Comparison of ENCODE assay signal across 7 cellular contexts in genomic region chr5:98839469-98840383, GRCh38.
DNase-seq lines count a peak whose midpoint lies in the region; ATAC-seq, FAIRE-seq and TF ChIP-seq lines count a peak whose summit lies in the region.

No MANE protein-coding gene starts in this region.

- H3K9me2 ChIP-seq in Karpas-422 (replicated peaks; ENCODE audit: insufficient read depth, low read length): no peaks in the 10 kb centered on the region

- no peaks in the 10 kb centered on the region for H3K36me3 Mint-ChIP-seq in natural killer cell treated with Interleukin-12 subunit alpha and Interleukin-12 subunit beta and Interleukin-15 and Interleukin-18, amount 100 ng/mL, for 72 hours

- DNase-seq in Karpas-422 (peak; percentile 67), colonic mucosa (peak; percentile 24), cortex of kidney (lab: John Stamatoyannopoulos, UW) (no peak), HTR-8/SVneo (ENCODE audit: insufficient read length, low spot score) (no peak)
- no peak for DNase-seq in natural killer cell treated with Interleukin-12 subunit alpha and Interleukin-12 subunit beta and Interleukin-15 and Interleukin-18, amount 100 ng/mL, for 72 hours (ENCODE audit: low spot score)

- no peak for TF ChIP-seq CTCF in colonic mucosa (IDR thresholded peaks at IDR 0.05)

- H3K36me3 ChIP-seq in Karpas-422 (ENCODE audit: insufficient read depth, low read length): no peaks in the 10 kb centered on the region
- no peaks in the 10 kb centered on the region for H3K36me3 ChIP-seq in colonic mucosa

- H3K27ac Mint-ChIP-seq in natural killer cell treated with Interleukin-12 subunit alpha and Interleukin-12 subunit beta and Interleukin-15 and Interleukin-18, amount 100 ng/mL, for 72 hours: no peak overlapping the region

- ATAC-seq in GM18909 (IDR thresholded peaks at IDR 0.05; ENCODE audit: poor library complexity, unreplicated experiment) (peak; percentile 52), GM18858 (IDR thresholded peaks at IDR 0.05; ENCODE audit: unreplicated experiment) (no peak)
- peak; percentile 48 to 70 for ATAC-seq in natural killer cell treated with Interleukin-12 subunit alpha and Interleukin-12 subunit beta and Interleukin-15 and Interleukin-18, amount 100 ng/mL, for 72 hours

- H3K9me3 ChIP-seq in Karpas-422 (ENCODE audit: low read length): 0 out of 2 replicates have a peak, but pooled peaks cover 3% of the 10 kb centered on the region
- H3K9me3 ChIP-seq in colonic mucosa: no peaks in the 10 kb centered on the region

- H3K4me1 ChIP-seq in Karpas-422 (ENCODE audit: low read length): peaks cover 2% of the 10 kb centered on the region; the same call in 1 of the 2 replicates
- H3K4me1 ChIP-seq in colonic mucosa: no peaks in the 10 kb centered on the region

- H4K20me1 ChIP-seq in Karpas-422 (ENCODE audit: insufficient read depth, low read depth, low read length): no peaks in the 10 kb centered on the region

- H3K27ac ChIP-seq in Karpas-422 (ENCODE audit: low read length) (no peak overlapping the region), colonic mucosa (no peak overlapping the region)

- no peak overlapping the region for H2AFZ ChIP-seq in Karpas-422 (ENCODE audit: low read length)

- peaks cover 0 to 6% of the 10 kb centered on the region in 2 donors for H3K4me1 Mint-ChIP-seq in natural killer cell treated with Interleukin-12 subunit alpha and Interleukin-12 subunit beta and Interleukin-15 and Interleukin-18, amount 100 ng/mL, for 72 hours (ENCODE audit: low read depth in 2 of 2)

- no peak overlapping the region for H3K4me3 Mint-ChIP-seq in natural killer cell treated with Interleukin-12 subunit alpha and Interleukin-12 subunit beta and Interleukin-15 and Interleukin-18, amount 100 ng/mL, for 72 hours

- no peaks in the 10 kb centered on the region for H3K79me2 ChIP-seq in Karpas-422 (ENCODE audit: low read length)

- no peak overlapping the region for H3K4me2 ChIP-seq in Karpas-422 (ENCODE audit: low read depth, low read length, poor library complexity, severe bottlenecking)

- intact Hi-C loops in colonic mucosa (cut with DNase I): no loop called here

- H3K27me3 Mint-ChIP-seq in natural killer cell treated with Interleukin-12 subunit alpha and Interleukin-12 subunit beta and Interleukin-15 and Interleukin-18, amount 100 ng/mL, for 72 hours: no peaks in the 10 kb centered on the region

- no peaks in the 10 kb centered on the region for H3K9me3 Mint-ChIP-seq in natural killer cell treated with Interleukin-12 subunit alpha and Interleukin-12 subunit beta and Interleukin-15 and Interleukin-18, amount 100 ng/mL, for 72 hours

- no peak overlapping the region for H3K4me3 ChIP-seq in Karpas-422 (ENCODE audit: low read length)
- peak overlapping the region; percentile 22 for H3K4me3 ChIP-seq in colonic mucosa

- FAIRE-seq in HTR-8/SVneo (lab: Jason Lieb, UNC): no peak

- H3K9ac ChIP-seq in Karpas-422 (ENCODE audit: low read length) (no peak overlapping the region), colonic mucosa (ENCODE audit: low read depth in 2 of 2, low read length in 2 of 2) (no peak overlapping the region)

- no peaks in the 10 kb centered on the region for H3K27me3 ChIP-seq in Karpas-422 (ENCODE audit: low read length)
- H3K27me3 ChIP-seq in colonic mucosa: no peaks in the 10 kb centered on the region

Comparison
In these comparisons a context has a peak if more than half of its experiments do, and no peak if none do; other contexts are left out.
1. DNase-seq: peak in Karpas-422 (single experiment) and colonic mucosa (single experiment); none in natural killer cell treated with Interleukin-12 subunit alpha and Interleukin-12 subunit beta and Interleukin-15 and Interleukin-18, amount 100 ng/mL, for 72 hours (single experiment), cortex of kidney (single experiment) and HTR-8/SVneo (single experiment).